In genomic region chr12:109309441-109310246, GRCh38 we compare ENCODE assay signal across 9 cellular contexts. TPM values are rescaled to one million over a fixed set of nuclear protein-coding genes. Genes with fewer than 3 reads are reported as not detected.
A peak's percentile ranks its signal among the peaks of the same experiment; 100 is the strongest.
DNase-seq lines count a peak whose midpoint lies in the region; ATAC-seq and TF ChIP-seq lines count a peak whose summit lies in the region.
"Had no signal": no experiment of that assay in that cellular context is flagged by ENCODE, and none has a peak within 500 bp of the region (broad histone marks: within the 10 kb centered on the region; RNA-seq: fewer than 3 reads in every experiment).

No MANE protein-coding gene starts in this region.

- H3K4me3 ChIP-seq in HEK293 (ENCODE audit: low read depth, low read length): peak overlapping the region; percentile 52
- peak overlapping the region; percentile 50 to 51 for H3K4me3 ChIP-seq in testis

- H3K4me3 Mint-ChIP-seq in activated T-helper 17 cell treated with anti-CD3 and anti-CD28 coated beads, Interleukin-2, amount 50 U/mL, for 72 hours: peak overlapping the region; percentile 79

- H3K4me1 Mint-ChIP-seq in activated T-helper 17 cell treated with anti-CD3 and anti-CD28 coated beads, Interleukin-2, amount 50 U/mL, for 72 hours: peaks cover 6% of the 10 kb centered on the region

- H3K9me3 ChIP-seq in HEK293 (ENCODE audit: control insufficient read depth, insufficient read depth, low read depth, low read length) (no peaks in the 10 kb centered on the region), testis (no peaks in the 10 kb centered on the region)

- peaks cover 6% of the 10 kb centered on the region for H3K36me3 Mint-ChIP-seq in activated T-helper 17 cell treated with anti-CD3 and anti-CD28 coated beads, Interleukin-2, amount 50 U/mL, for 72 hours (ENCODE audit: low read depth)

- H3K36me3 ChIP-seq in HEK293 (ENCODE audit: control insufficient read depth in 2 of 2, insufficient read depth in 1 of 2, low read length in 2 of 2) (no peaks in the 10 kb centered on the region), testis (ENCODE audit: low read depth, missing control alignments) (no peaks in the 10 kb centered on the region)

- CTCF ChIA-PET in HEK293 (lab: Yijun Ruan, JAX): no interaction called here

- POLR2A ChIA-PET in HEK293 (lab: Yijun Ruan, JAX): interaction anchor here (0.8 to 1.0 kb wide), 2 partner anchors 29 to 198 kb away, joined by 3 read pairs; no protein-coding TSS in a partner anchor

- H3K27ac Mint-ChIP-seq in activated T-helper 17 cell treated with anti-CD3 and anti-CD28 coated beads, Interleukin-2, amount 50 U/mL, for 72 hours: no peak overlapping the region

- TF ChIP-seq POLR2A in testis (IDR thresholded peaks at IDR 0.05) (no peak), erythroblast (IDR thresholded peaks at IDR 0.05; ENCODE audit: low read length) (no peak)

- H3K4me1 ChIP-seq in HEK293 (ENCODE audit: control insufficient read depth, insufficient read depth, low read length): peaks cover 13% of the 10 kb centered on the region
- no peaks in the 10 kb centered on the region for H3K4me1 ChIP-seq in testis

- intact Hi-C loops in left colon (cut with DNase I, micrococcal nuclease): no loop called here
- intact Hi-C loops in testis (cut with DNase I; ENCODE audit: low total_unique reads): no loop called here

- peaks cover 47% of the 10 kb centered on the region for H3K27me3 Mint-ChIP-seq in activated T-helper 17 cell treated with anti-CD3 and anti-CD28 coated beads, Interleukin-2, amount 50 U/mL, for 72 hours

- peak; percentile 14 for ATAC-seq in activated T-helper 17 cell treated with anti-CD3 and anti-CD28 coated beads, Interleukin-2, amount 50 U/mL, for 72 hours (replicated peaks)
- ATAC-seq in left colon (peak; percentile 62), HG02798 (IDR thresholded peaks at IDR 0.05; ENCODE audit: poor library complexity, unreplicated experiment) (no peak)

- H3K9me3 Mint-ChIP-seq in activated T-helper 17 cell treated with anti-CD3 and anti-CD28 coated beads, Interleukin-2, amount 50 U/mL, for 72 hours: no peaks in the 10 kb centered on the region

- TF ChIP-seq CTCF in HEK293 (tag by site-specific recombination; IDR thresholded peaks at IDR 0.05) (no peak), testis (IDR thresholded peaks at IDR 0.05) (no peak)

- DNase-seq in AG20443 (ENCODE audit: low spot score) (peak; percentile 27), left colon (peak in 1 of 2 donors; percentile 8), testis (peak; percentile 46), DMS153 treated with DMSO at 0.1 percent for 48 hours (lab: John Stamatoyannopoulos, UW; ENCODE audit: unreplicated experiment) (no peak), erythroblast (lab: John Stamatoyannopoulos, UW) (no peak)

- no peaks in the 10 kb centered on the region for H3K27me3 ChIP-seq in testis

- H3K27ac ChIP-seq in HEK293 (ENCODE audit: extremely low read depth, low read depth, low read length): peak overlapping the region; percentile 62; the same call in 1 of the 2 replicates
- peak overlapping the region in 1 of 2 donors; percentile 36 for H3K27ac ChIP-seq in testis

- WGBS in testis, 2 donors: 1% methylated on average over 21 to 61 of the region's 95 CpGs

TF ChIP-seq in HEK293, 187 proteins besides CTCF, POLR2A, EP300 and RAD21 (continues in another document):
- TF ChIP-seq YY1 (tag by site-specific recombination; IDR thresholded peaks at IDR 0.05) (0 out of 2 replicates have a peak, but pooled peaks have one; percentile 37), BCL11A (tag by site-specific recombination; IDR thresholded peaks at IDR 0.05; ENCODE audit: low read depth) (0 out of 2 replicates have a peak, but pooled peaks have one; percentile 30), ZNF692 (tag by site-specific recombination; IDR thresholded peaks at IDR 0.05) (peak; percentile 56; the same call in 1 of the 2 replicates), GLIS1 (tag by site-specific recombination; IDR thresholded peaks at IDR 0.05) (peak; percentile 51), ZEB2 (tag by site-specific recombination; IDR thresholded peaks at IDR 0.05) (0 out of 2 replicates have a peak, but pooled peaks have one; percentile 29), ZBTB44 (tag by site-specific recombination; IDR thresholded peaks at IDR 0.05) (peak; percentile 99), REPIN1 (tag by site-specific recombination; IDR thresholded peaks at IDR 0.05; ENCODE audit: low read depth) (no peak), HOXD13 (CRISPR knock-in tag; IDR thresholded peaks at IDR 0.05; ENCODE audit: borderline replicate concordance) (no peak), ZNF600 (tag by site-specific recombination; IDR thresholded peaks at IDR 0.05) (no peak), ZSCAN4 (tag by site-specific recombination; IDR thresholded peaks at IDR 0.05) (no peak), SP2 (tag by site-specific recombination; IDR thresholded peaks at IDR 0.05) (0 out of 2 replicates have a peak, but pooled peaks have one; percentile 3), SP3 (tag by site-specific recombination; IDR thresholded peaks at IDR 0.05) (peak; percentile 36; the same call in 1 of the 2 replicates), ZNF350 (tag by site-specific recombination; IDR thresholded peaks at IDR 0.05) (no peak), SP7 (tag by site-specific recombination; IDR thresholded peaks at IDR 0.05) (peak; percentile 47), ZNF513 (tag by site-specific recombination; IDR thresholded peaks at IDR 0.05) (0 out of 2 replicates have a peak, but pooled peaks have one; percentile 7), GLI4 (tag by site-specific recombination; IDR thresholded peaks at IDR 0.05) (no peak), WT1 (tag by site-specific recombination; IDR thresholded peaks at IDR 0.05) (no peak; the same call in 1 of the 2 replicates)

RNA-seq across cellular contexts. Expression of gene FOXN4, which starts 0.6 kb away (rescaled TPM):
- total RNA-seq in activated T-helper 17 cell treated with anti-CD3 and anti-CD28 coated beads, Interleukin-2, amount 50 U/mL, for 72 hours: not detected
- total RNA-seq in left colon: not detected
- 1 to 10 TPM; 7.8 to 9.0 TPM for total RNA-seq in testis
- polyA plus RNA-seq in testis (ENCODE audit: insufficient read depth, low read depth, low replicate concordance): 17.1 TPM
- total RNA-seq: dermis microvascular lymphatic vessel endothelial cell had no signal

RNA-seq across cellular contexts. Expression of gene MYO1H, which starts 38.1 kb away (rescaled TPM):
- total RNA-seq in activated T-helper 17 cell treated with anti-CD3 and anti-CD28 coated beads, Interleukin-2, amount 50 U/mL, for 72 hours: not detected
- under 1 TPM; 0.20 to 0.31 TPM for total RNA-seq in left colon
- total RNA-seq in testis: 1 to 10 TPM; 1.7 to 3.7 TPM
- 2.9 TPM for polyA plus RNA-seq in testis (ENCODE audit: insufficient read depth, low read depth, low replicate concordance)
- total RNA-seq: dermis microvascular lymphatic vessel endothelial cell had no signal

Comparison
In these comparisons a context has a peak if more than half of its experiments do, and no peak if none do; other contexts are left out.
1. DNase-seq: peak in AG20443 (single experiment) and testis (single experiment); none in DMS153 treated with DMSO at 0.1 percent for 48 hours (single experiment) and erythroblast (0 of 2).
2. RNA of gene FOXN4, which starts 0.6 kb away (total RNA-seq): 7.8 to 9.0 TPM in testis; not detected in left colon and not detected in activated T-helper 17 cell treated with anti-CD3 and anti-CD28 coated beads, Interleukin-2, amount 50 U/mL, for 72 hours; every median in the first group is over 4 times any median in the second.